21 cellular contexts compared by ENCODE assay signal in genomic region chr11:365831-366230, GRCh38. TPM values are rescaled to one million over a fixed set of nuclear protein-coding genes. Genes with fewer than 3 reads are reported as not detected.
"Had no signal": no experiment of that assay in that cellular context is flagged by ENCODE, and none has a peak within 500 bp of the region (broad histone marks: within the 10 kb centered on the region; RNA-seq: fewer than 3 reads in every experiment).

No MANE protein-coding gene starts in this region.

- H3K36me3 ChIP-seq: MG63 had no signal

- DNase-seq: Karpas-422, KBM-7, MG63, NCI-H1092 treated with DMSO at 0.1 percent for 48 hours, NCI-H1436, NCI-H187, NCI-H2029, NCI-H2081 treated with DMSO at 0.1 percent for 48 hours, NCI-H2171, NCI-H226, NCI-H446, NCI-H510A, NCI-H524 treated with DMSO at 0.1 percent for 48 hours, NCI-H69, NCI-H774, SHP77, SK-N-SH, SW 1271 had no signal

- H3K9me3 ChIP-seq: SK-N-SH had no signal

- H3K4me3 ChIP-seq: MG63 had no signal

- H3K9ac ChIP-seq: SK-N-SH had no signal

- H3K4me2 ChIP-seq: SK-N-SH had no signal

- H3K27ac ChIP-seq: RWPE1 had no signal

RNA-seq across cellular contexts. Expression of gene B4GALNT4, which starts 3.5 kb away (rescaled TPM):
- total RNA-seq: HT-29 had no signal

RNA-seq across cellular contexts. Expression of gene PKP3, which starts 28.2 kb away (rescaled TPM):
- total RNA-seq: SK-MEL-5 had no signal
